In the genomic region with DNA sequence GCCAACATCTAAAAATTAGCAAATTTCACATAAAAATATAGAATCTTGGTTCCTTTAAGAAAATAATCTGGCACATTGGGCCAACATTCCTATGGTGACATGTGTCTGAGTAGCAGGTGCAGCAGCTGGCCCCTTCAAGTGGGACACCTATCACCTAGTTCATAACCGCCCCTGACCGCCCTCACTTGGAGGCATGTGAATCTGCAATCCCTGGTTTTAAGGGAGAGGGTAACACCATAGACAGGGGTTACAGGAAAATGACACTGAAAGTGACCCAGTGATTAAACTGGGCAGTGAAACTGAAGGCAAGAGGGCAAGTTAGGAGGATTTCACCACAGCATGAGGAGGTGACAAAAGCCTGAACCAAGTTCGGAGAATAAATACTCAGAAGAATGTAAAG, we compare ENCODE assay signal across 9 cellular contexts. TPM values are rescaled to one million over a fixed set of nuclear protein-coding genes. Genes with fewer than 3 reads are reported as not detected.
DNase-seq lines count a peak whose midpoint lies in the region; ATAC-seq and TF ChIP-seq lines count a peak whose summit lies in the region.
"Had no signal": no experiment of that assay in that cellular context is flagged by ENCODE, and none has a peak within 500 bp of the region (broad histone marks: within the 10 kb centered on the region; RNA-seq: fewer than 3 reads in every experiment).

No MANE protein-coding gene starts in this region.

- no peaks in the 10 kb centered on the region for H3K9me3 ChIP-seq in CD8-positive, alpha-beta memory T cell (ENCODE audit: low read length)
- no peaks in the 10 kb centered on the region for H3K9me3 ChIP-seq in MM.1S (replicated peaks; ENCODE audit: insufficient read depth, low read length)
- H3K9me3 ChIP-seq in osteoblast (ENCODE audit: low read depth, low read length): no peaks in the 10 kb centered on the region

- no peaks in the 10 kb centered on the region for H3K36me3 ChIP-seq in CD8-positive, alpha-beta memory T cell (ENCODE audit: insufficient read depth, low read length)
- H3K36me3 ChIP-seq in MM.1S (replicated peaks; ENCODE audit: insufficient read depth, low read length) (no peaks in the 10 kb centered on the region), osteoblast (ENCODE audit: insufficient read depth, low read length) (no peaks in the 10 kb centered on the region)

- DNase-seq in CD8-positive, alpha-beta memory T cell: no peak
- DNase-seq in MM.1S: no peak
- DNase-seq in dorsolateral prefrontal cortex: no peak
- DNase-seq in osteoblast (ENCODE audit: insufficient read length, low spot score, missing footprints): no peak
- no peak for DNase-seq in superior temporal gyrus (ENCODE audit: extremely low spot score)

- peaks cover 6% of the 10 kb centered on the region; the same call in 1 of the 2 replicates for H3F3A ChIP-seq in MM.1S (ENCODE audit: insufficient read depth, low read length)

- peaks cover 0 to 33% (median 3%) of the 10 kb centered on the region in 3 donors for H3K36me3 Mint-ChIP-seq in CD8-positive, alpha-beta memory T cell

- POLR2A ChIA-PET in CD8-positive, alpha-beta memory T cell (lab: Charles Lee): interaction anchor here (2.5 kb wide), 1 partner anchor 414 kb away, joined by 32 read pairs; no protein-coding TSS in a partner anchor

- peak overlapping the region; percentile 82 to 97 (median 94) for H3K4me3 Mint-ChIP-seq in CD8-positive, alpha-beta memory T cell

- H3K9me2 ChIP-seq in MM.1S (replicated peaks; ENCODE audit: insufficient read depth, low read length): no peaks in the 10 kb centered on the region

- H3K4me2 ChIP-seq in MM.1S (ENCODE audit: low read depth, low read length): peak overlapping the region; percentile 91
- peak overlapping the region; percentile 93 for H3K4me2 ChIP-seq in osteoblast (ENCODE audit: insufficient read depth, low read length)

- intact Hi-C loops in dorsolateral prefrontal cortex (cut with DNase I): no loop called here

- peaks cover 0 to 7% of the 10 kb centered on the region in 2 donors for H3K27me3 Mint-ChIP-seq in CD8-positive, alpha-beta memory T cell

- H3K27ac Mint-ChIP-seq in CD8-positive, alpha-beta memory T cell: peak overlapping the region; percentile 54 to 97 (median 82)

- TF ChIP-seq CTCF in MM.1S (IDR thresholded peaks at IDR 0.05; ENCODE audit: low read length) (no peak), dorsolateral prefrontal cortex (IDR thresholded peaks at IDR 0.05 in 54 of 56, conservative IDR thresholded peaks at IDR 0.05 in 2 of 56; ENCODE audit: low read depth in 1 of 56, partially characterized antibody in 56 of 56) (no peak), osteoblast (IDR thresholded peaks at IDR 0.05; ENCODE audit: extremely low read depth, low read depth, low read length) (no peak)

- peaks cover 25% of the 10 kb centered on the region for H3K79me2 ChIP-seq in MM.1S (ENCODE audit: low read length)
- peaks cover 57% of the 10 kb centered on the region for H3K79me2 ChIP-seq in osteoblast (ENCODE audit: insufficient read depth, low read length)

- ATAC-seq in HG03460 (IDR thresholded peaks at IDR 0.05; ENCODE audit: unreplicated experiment): no peak
- ATAC-seq in HG03095 (IDR thresholded peaks at IDR 0.05; ENCODE audit: unreplicated experiment): no peak
- no peak for ATAC-seq in HG02885 (IDR thresholded peaks at IDR 0.05; ENCODE audit: poor library complexity, unreplicated experiment)
- ATAC-seq: activated naive CD4-positive, alpha-beta T cell treated with anti-CD3 and anti-CD28 coated beads, Interleukin-2, amount 50 U/mL, for 72 hours had no signal

- H3K27me3 ChIP-seq in CD8-positive, alpha-beta memory T cell (ENCODE audit: insufficient read depth, low read length, poor library complexity, severe bottlenecking): no peaks in the 10 kb centered on the region
- H3K27me3 ChIP-seq in MM.1S (replicated peaks; ENCODE audit: insufficient read depth, low read length) (no peaks in the 10 kb centered on the region), dorsolateral prefrontal cortex (no peaks in the 10 kb centered on the region), osteoblast (ENCODE audit: insufficient read depth, low read length) (no peaks in the 10 kb centered on the region)

- peak overlapping the region; percentile 77; the same call in 1 of the 2 replicates for H3K9ac ChIP-seq in MM.1S (ENCODE audit: low read length)

- H2AFZ ChIP-seq in MM.1S (ENCODE audit: low read length) (no peak overlapping the region), osteoblast (ENCODE audit: low read length) (no peak overlapping the region)

- peak overlapping the region; percentile 86 for H3K4me3 ChIP-seq in CD8-positive, alpha-beta memory T cell (ENCODE audit: low read length)
- H3K4me3 ChIP-seq in MM.1S (ENCODE audit: low read length) (peak overlapping the region; percentile 94; the same call in 1 of the 2 replicates), dorsolateral prefrontal cortex (peak overlapping the region in 49 of 59 donors; percentile 43 to 96 (median 84)), osteoblast (ENCODE audit: insufficient read depth, low read length) (peak overlapping the region; percentile 97)

- H3K4me1 ChIP-seq in CD8-positive, alpha-beta memory T cell (ENCODE audit: insufficient read depth, low read length): peaks cover 29% of the 10 kb centered on the region
- peaks cover 10% of the 10 kb centered on the region for H3K4me1 ChIP-seq in MM.1S (ENCODE audit: low read length)
- H3K4me1 ChIP-seq in osteoblast (ENCODE audit: insufficient read depth, low read length): peaks cover 16% of the 10 kb centered on the region

- H3K9me3 Mint-ChIP-seq in CD8-positive, alpha-beta memory T cell: peaks cover 0 to 3% (median 0%) of the 10 kb centered on the region in 5 donors

- H3K27ac ChIP-seq in CD8-positive, alpha-beta memory T cell (ENCODE audit: low read depth, low read length): no peak overlapping the region
- H3K27ac ChIP-seq in MM.1S (ENCODE audit: low read length) (no peak overlapping the region), dorsolateral prefrontal cortex (no peak overlapping the region), osteoblast (ENCODE audit: low read depth, low read length) (peak overlapping the region; percentile 32)

- peaks cover 44 to 65% (median 57%) of the 10 kb centered on the region in 3 donors for H3K4me1 Mint-ChIP-seq in CD8-positive, alpha-beta memory T cell

- no peaks in the 10 kb centered on the region for H4K20me1 ChIP-seq in MM.1S (ENCODE audit: insufficient read depth, low read length)
- peaks cover 12% of the 10 kb centered on the region for H4K20me1 ChIP-seq in osteoblast (ENCODE audit: insufficient read depth, low read length)

- CTCF ChIA-PET in CD8-positive, alpha-beta memory T cell (lab: Charles Lee): interaction anchor here (1.3 to 2.1 kb wide), 4 partner anchors 21 to 414 kb away, joined by 3 to 8 read pairs (median 6); no protein-coding TSS in a partner anchor

RNA-seq across cellular contexts. Expression of a gene that starts 1.1 kb away (rescaled TPM):
- 10 to 100 TPM; 66.4 to 68.5 TPM for total RNA-seq in CD8-positive, alpha-beta memory T cell
- polyA plus RNA-seq in CD8-positive, alpha-beta memory T cell: 132 TPM
- total RNA-seq in dorsolateral prefrontal cortex (10 to 100 TPM; 23.6 to 48.0 (median 32.1) TPM), osteoblast (94.1 and 100 TPM in 2 replicates)
